ENCODE assay signal across 8 cellular contexts in genomic region chrX:49100704-49101628, GRCh38. TPM values are rescaled to one million over a fixed set of nuclear protein-coding genes. Genes with fewer than 3 reads are reported as not detected.
DNase-seq lines count a peak whose midpoint lies in the region; ATAC-seq, FAIRE-seq and TF ChIP-seq lines count a peak whose summit lies in the region.

No MANE protein-coding gene starts in this region.

- no peaks in the 10 kb centered on the region for H3K9me3 Mint-ChIP-seq in activated CD4-positive, alpha-beta T cell treated with anti-CD3 and anti-CD28 coated beads for 36 hours (ENCODE audit: low read depth)

- POLR2A ChIA-PET in activated CD4-positive, alpha-beta T cell treated with anti-CD3 and anti-CD28 coated beads for 36 hours (lab: Charles Lee): interaction anchor here (0.5 kb wide), 1 partner anchor 66 kb away, joined by 7 read pairs; no protein-coding TSS in a partner anchor

- no peaks in the 10 kb centered on the region for H3K4me1 ChIP-seq in BE2C

- no peaks in the 10 kb centered on the region for H3K36me3 ChIP-seq in BE2C

- peak overlapping the region; percentile 85 for H3K4me3 Mint-ChIP-seq in activated CD4-positive, alpha-beta T cell treated with anti-CD3 and anti-CD28 coated beads for 36 hours

- no peaks in the 10 kb centered on the region for H3K9me3 ChIP-seq in BE2C

- CTCF ChIA-PET in activated CD4-positive, alpha-beta T cell treated with anti-CD3 and anti-CD28 coated beads for 36 hours (lab: Charles Lee): interaction anchor here (1.0 kb wide), 1 partner anchor 21 kb away, joined by 3 read pairs; no protein-coding TSS in a partner anchor

- peak overlapping the region; percentile 75 for H3K4me3 ChIP-seq in BE2C (ENCODE audit: low read depth, low read length)
- peak overlapping the region; percentile 72 for H3K4me3 ChIP-seq in coronary artery

- H3K4me1 Mint-ChIP-seq in activated CD4-positive, alpha-beta T cell treated with anti-CD3 and anti-CD28 coated beads for 36 hours: peaks cover 7% of the 10 kb centered on the region

- DNase-seq in BE2C: peak; percentile 91
- peak; percentile 87 for DNase-seq in GM19239 (ENCODE audit: insufficient read length, low spot score)
- peak; percentile 84 for DNase-seq in NCI-H510A treated with DMSO at 0.1 percent for 48 hours (lab: John Stamatoyannopoulos, UW)
- DNase-seq in activated CD4-positive, alpha-beta T cell treated with anti-CD3 and anti-CD28 coated beads for 36 hours: peak; percentile 92
- peak; percentile 95 for DNase-seq in coronary artery (ENCODE audit: low spot score)
- peak; percentile 63 to 79 (median 70) for DNase-seq in stimulated activated CD4-positive, alpha-beta T cell treated with anti-CD3 and anti-CD28 coated beads, Interleukin-1b, Interleukin-23, amount 100 ng/mL, for 24 hours (ENCODE audit: low read depth in 4 of 4, low spot score in 1 of 4)

- intact Hi-C loops in activated CD4-positive, alpha-beta T cell treated with anti-CD3 and anti-CD28 coated beads for 36 hours (cut with DNase I, micrococcal nuclease): loop anchor here (1.0 to 10.0 kb wide), 13 partner anchors 21 to 404 kb away; partner anchors contain the start of genes GPKOW (in 2 of the 2), GRIPAP1 (in 1 of the 2), HDAC6 (in 1 of the 2) and MAGIX (in 1 of the 2)

- no peaks in the 10 kb centered on the region for H3K36me3 Mint-ChIP-seq in activated CD4-positive, alpha-beta T cell treated with anti-CD3 and anti-CD28 coated beads for 36 hours (ENCODE audit: low read depth)

- H3K27ac Mint-ChIP-seq in activated CD4-positive, alpha-beta T cell treated with anti-CD3 and anti-CD28 coated beads for 36 hours: peak overlapping the region; percentile 89

- ATAC-seq in HG03442 (IDR thresholded peaks at IDR 0.05; ENCODE audit: unreplicated experiment): peak; percentile 97
- peak; percentile 97 for ATAC-seq in activated CD4-positive, alpha-beta T cell treated with anti-CD3 and anti-CD28 coated beads for 36 hours

- no peaks in the 10 kb centered on the region for H3K27me3 Mint-ChIP-seq in activated CD4-positive, alpha-beta T cell treated with anti-CD3 and anti-CD28 coated beads for 36 hours

- FAIRE-seq in GM19239 (lab: Jason Lieb, UNC): peak; percentile 98

- H3K27ac ChIP-seq in coronary artery (peak overlapping the region in 1 of 2 donors; percentile 87), layer of hippocampus (ENCODE audit: low read depth, low read length) (peak overlapping the region; percentile 81)

- H3K27me3 ChIP-seq in BE2C (no peaks in the 10 kb centered on the region), layer of hippocampus (ENCODE audit: control insufficient read depth, insufficient read depth, low read length) (no peaks in the 10 kb centered on the region)

- TF ChIP-seq CTCF in BE2C (IDR thresholded peaks at IDR 0.05; ENCODE audit: low read depth, low read length) (no peak), coronary artery (IDR thresholded peaks at IDR 0.05) (no peak)

RNA-seq across cellular contexts. Expression of gene WDR45, which starts 21.3 kb away (rescaled TPM):
- polyA plus RNA-seq in BE2C (2012; ENCODE audit: insufficient read depth, insufficient read length, low read depth): 66.7 TPM
- total RNA-seq in activated CD4-positive, alpha-beta T cell treated with anti-CD3 and anti-CD28 coated beads for 36 hours: 10 to 100 TPM; 22.4 to 23.9 TPM

RNA-seq across cellular contexts. Expression of gene GPKOW, which starts 22.6 kb away (rescaled TPM):
- 63.3 TPM for polyA plus RNA-seq in BE2C (2012; ENCODE audit: insufficient read depth, insufficient read length, low read depth)
- total RNA-seq in activated CD4-positive, alpha-beta T cell treated with anti-CD3 and anti-CD28 coated beads for 36 hours: 10 to 100 TPM; 17.8 to 21.2 TPM

RNA-seq across cellular contexts. Expression of gene PRAF2, which starts 27.2 kb away (rescaled TPM):
- 97.7 TPM for polyA plus RNA-seq in BE2C (2012; ENCODE audit: insufficient read depth, insufficient read length, low read depth)
- total RNA-seq in activated CD4-positive, alpha-beta T cell treated with anti-CD3 and anti-CD28 coated beads for 36 hours: 10 to 100 TPM in 1 of 2 experiments, 1 to 10 TPM in 1; 9.1 to 11.5 TPM

RNA-seq across cellular contexts. Expression of gene CCDC120, which starts 42.2 kb away (rescaled TPM):
- 3.9 TPM for polyA plus RNA-seq in BE2C (2012; ENCODE audit: insufficient read depth, insufficient read length, low read depth)
- 1 to 10 TPM; 3.1 to 3.6 TPM for total RNA-seq in activated CD4-positive, alpha-beta T cell treated with anti-CD3 and anti-CD28 coated beads for 36 hours

RNA-seq across cellular contexts. Expression of gene TFE3, which starts 57.8 kb away (rescaled TPM):
- polyA plus RNA-seq in BE2C (2012; ENCODE audit: insufficient read depth, insufficient read length, low read depth): 32.6 TPM
- 10 to 100 TPM; 27.1 to 27.5 TPM for total RNA-seq in activated CD4-positive, alpha-beta T cell treated with anti-CD3 and anti-CD28 coated beads for 36 hours
